Comparison of ENCODE assay signal across 8 cellular contexts in the genomic region with DNA sequence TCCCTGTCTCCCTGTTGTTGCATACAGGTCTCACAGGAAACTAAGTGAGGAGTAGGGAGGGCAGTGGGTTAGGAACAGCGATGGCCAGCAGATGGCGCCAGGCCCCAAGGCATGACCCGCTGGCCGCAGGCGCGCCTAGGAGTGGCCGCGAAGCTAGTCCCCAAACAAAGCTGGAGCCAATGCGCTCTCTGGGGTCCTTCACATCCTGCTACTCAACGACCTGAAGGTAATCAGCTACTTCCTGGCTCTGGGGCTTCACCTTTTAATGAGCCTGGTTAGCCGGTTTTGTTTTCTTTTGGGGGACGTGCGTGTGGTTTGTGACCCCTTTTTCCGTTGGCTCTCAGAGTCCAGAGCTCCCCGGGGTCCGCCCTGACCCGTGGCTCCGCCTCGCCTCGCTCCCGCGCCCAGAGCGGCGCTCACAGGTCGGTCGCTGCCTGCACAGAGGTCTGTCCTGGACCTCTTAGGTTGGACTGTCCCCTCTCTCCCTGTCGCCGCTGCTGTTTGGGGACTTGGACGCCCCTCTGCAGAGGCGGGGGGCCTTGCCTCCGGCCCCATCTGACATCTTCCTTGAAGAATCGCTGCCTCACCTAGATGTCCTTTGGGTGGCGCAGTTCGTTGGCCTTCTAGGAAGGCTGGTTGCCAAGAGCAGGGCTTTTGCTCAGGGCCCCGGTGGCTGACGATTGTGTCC.
DNase-seq lines count a peak whose midpoint lies in the region; ATAC-seq and TF ChIP-seq lines count a peak whose summit lies in the region.

No MANE protein-coding gene starts in this region.

- in situ Hi-C loops in brain microvascular endothelial cell (cut with HindIII; ENCODE audit: low pct_ligation_motif_present, low sequenced_read_pairs), result no loop called here

- H3K27me3 ChIP-seq in brain microvascular endothelial cell (replicated peaks) (no peaks in the 10 kb centered on the region), skeletal muscle satellite cell (ENCODE audit: control insufficient read depth, insufficient read depth, low read length) (peaks cover 47% of the 10 kb centered on the region)

- peak overlapping the region; percentile 62 for H3K9ac ChIP-seq in skeletal muscle satellite cell (ENCODE audit: low read depth, low read length)

- no peak overlapping the region for H3K27ac ChIP-seq in brain microvascular endothelial cell

- peaks cover 6% of the 10 kb centered on the region for H3K4me1 ChIP-seq in skeletal muscle satellite cell (ENCODE audit: control insufficient read depth, insufficient read depth, low read length)

- H3K9me3 ChIP-seq in iPS-18c (ENCODE audit: control insufficient read depth, insufficient read depth, low read length) (no peaks in the 10 kb centered on the region), skeletal muscle satellite cell (replicated peaks; ENCODE audit: low read length) (no peaks in the 10 kb centered on the region)

- ATAC-seq in HG02610 (IDR thresholded peaks at IDR 0.05; ENCODE audit: unreplicated experiment) (peak; percentile 78), HG02973 (IDR thresholded peaks at IDR 0.05; ENCODE audit: unreplicated experiment) (no peak)

- H3K4me3 ChIP-seq in GM12864 (ENCODE audit: low read depth, low read length), result peak overlapping the region; percentile 23
- peak overlapping the region; percentile 56 for H3K4me3 ChIP-seq in brain microvascular endothelial cell (ENCODE audit: low read depth, low read length)
- H3K4me3 ChIP-seq in iPS-18c (ENCODE audit: insufficient read depth, low read depth, low read length), result peak overlapping the region; percentile 62
- H3K4me3 ChIP-seq in skeletal muscle satellite cell (ENCODE audit: low read length), result peak overlapping the region; percentile 76

- DNase-seq in GM12864 (ENCODE audit: low read depth) (no peak), NCI-H1694 treated with DMSO at 0.1 percent for 48 hours (lab: John Stamatoyannopoulos, UW) (peak; percentile 62), UCSD-AML1 (lab: John Stamatoyannopoulos, UW; ENCODE audit: unreplicated experiment) (peak; percentile 87), brain microvascular endothelial cell (peak; percentile 72)

- H3K4me2 ChIP-seq in skeletal muscle satellite cell (ENCODE audit: low read length), result peak overlapping the region; percentile 100

- H3K36me3 ChIP-seq in brain microvascular endothelial cell (replicated peaks) (no peaks in the 10 kb centered on the region), skeletal muscle satellite cell (ENCODE audit: insufficient read depth, low read length) (no peaks in the 10 kb centered on the region)

- TF ChIP-seq CTCF in GM12864 (IDR thresholded peaks at IDR 0.05; ENCODE audit: low read depth, low read length, missing control alignments) (peak; percentile 99), brain microvascular endothelial cell (IDR thresholded peaks at IDR 0.05; ENCODE audit: low read depth, low read length, missing control alignments) (peak; percentile 98)

Comparison
In these comparisons a context has a peak if more than half of its experiments do, and no peak if none do; other contexts are left out.
1. H3K4me3 ChIP-seq: peak in every context shown above with its lines; median percentile 76 in skeletal muscle satellite cell; 62 in iPS-18c; 56 in brain microvascular endothelial cell; 23 in GM12864.